1 cellular context compared by ENCODE assay signal in the genomic region with DNA sequence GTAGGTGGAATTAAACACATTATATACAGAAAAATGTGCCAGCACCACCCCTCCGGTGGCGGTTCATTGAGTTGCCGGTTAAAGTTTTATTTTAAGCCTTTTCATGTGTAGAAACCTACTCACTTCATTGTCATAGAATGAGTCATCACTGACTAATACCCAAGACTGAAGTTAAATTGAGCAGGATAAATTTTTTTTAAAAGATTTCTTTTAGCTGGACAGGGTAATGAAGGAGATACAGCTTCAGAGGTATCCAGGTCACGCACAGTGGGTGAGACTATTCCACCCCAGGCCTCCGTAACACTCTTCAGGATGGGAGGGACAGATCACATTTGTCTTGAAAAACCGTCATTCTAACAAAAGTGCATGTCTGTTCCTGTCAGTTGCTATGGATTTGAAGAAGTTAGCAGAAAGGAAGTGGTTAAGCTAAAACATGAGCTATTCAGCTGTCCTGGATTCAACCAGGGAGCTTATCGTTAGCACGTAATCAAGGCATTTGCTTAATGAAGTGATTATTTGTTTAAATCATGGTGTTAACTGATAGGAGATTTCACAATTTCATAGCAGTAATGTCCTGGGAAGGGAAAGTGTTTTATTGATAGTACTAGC.
TF ChIP-seq lines count a peak whose summit lies in the region.

No MANE protein-coding gene starts in this region.

TF ChIP-seq in HCT116, 20 proteins besides CTCF, POLR2A, EP300 and RAD21 (continued from another document):
- TF ChIP-seq, protein P1, sequence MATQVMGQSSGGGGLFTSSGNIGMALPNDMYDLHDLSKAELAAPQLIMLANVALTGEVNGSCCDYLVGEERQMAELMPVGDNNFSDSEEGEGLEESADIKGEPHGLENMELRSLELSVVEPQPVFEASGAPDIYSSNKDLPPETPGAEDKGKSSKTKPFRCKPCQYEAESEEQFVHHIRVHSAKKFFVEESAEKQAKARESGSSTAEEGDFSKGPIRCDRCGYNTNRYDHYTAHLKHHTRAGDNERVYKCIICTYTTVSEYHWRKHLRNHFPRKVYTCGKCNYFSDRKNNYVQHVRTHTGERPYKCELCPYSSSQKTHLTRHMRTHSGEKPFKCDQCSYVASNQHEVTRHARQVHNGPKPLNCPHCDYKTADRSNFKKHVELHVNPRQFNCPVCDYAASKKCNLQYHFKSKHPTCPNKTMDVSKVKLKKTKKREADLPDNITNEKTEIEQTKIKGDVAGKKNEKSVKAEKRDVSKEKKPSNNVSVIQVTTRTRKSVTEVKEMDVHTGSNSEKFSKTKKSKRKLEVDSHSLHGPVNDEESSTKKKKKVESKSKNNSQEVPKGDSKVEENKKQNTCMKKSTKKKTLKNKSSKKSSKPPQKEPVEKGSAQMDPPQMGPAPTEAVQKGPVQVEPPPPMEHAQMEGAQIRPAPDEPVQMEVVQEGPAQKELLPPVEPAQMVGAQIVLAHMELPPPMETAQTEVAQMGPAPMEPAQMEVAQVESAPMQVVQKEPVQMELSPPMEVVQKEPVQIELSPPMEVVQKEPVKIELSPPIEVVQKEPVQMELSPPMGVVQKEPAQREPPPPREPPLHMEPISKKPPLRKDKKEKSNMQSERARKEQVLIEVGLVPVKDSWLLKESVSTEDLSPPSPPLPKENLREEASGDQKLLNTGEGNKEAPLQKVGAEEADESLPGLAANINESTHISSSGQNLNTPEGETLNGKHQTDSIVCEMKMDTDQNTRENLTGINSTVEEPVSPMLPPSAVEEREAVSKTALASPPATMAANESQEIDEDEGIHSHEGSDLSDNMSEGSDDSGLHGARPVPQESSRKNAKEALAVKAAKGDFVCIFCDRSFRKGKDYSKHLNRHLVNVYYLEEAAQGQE (IDR thresholded peaks at IDR 0.05; ENCODE audit: low read depth), result no peak
- no peak for TF ChIP-seq ZNF274 (IDR thresholded peaks at IDR 0.05; ENCODE audit: low read depth, low read length)
- peak; percentile 87 for TF ChIP-seq JUND (IDR thresholded peaks at IDR 0.05)
TF ChIP-seq in HCT116: peak in this region for 7.
